In genomic region chr19:54532528-54532927, GRCh38 we compare ENCODE assay signal across 10 cellular contexts.
DNase-seq lines count a peak whose midpoint lies in the region; ATAC-seq lines count a peak whose summit lies in the region.
"Had no signal": no experiment of that assay in that cellular context is flagged by ENCODE, and none has a peak within 500 bp of the region (broad histone marks: within the 10 kb centered on the region; RNA-seq: fewer than 3 reads in every experiment).

No MANE protein-coding gene starts in this region.

- H3K27me3 Mint-ChIP-seq in activated naive CD4-positive, alpha-beta T cell treated with anti-CD3 and anti-CD28 coated beads, Interleukin-2, amount 10 ng/mL, durations not matched to agents 7 days and 5 days: peaks cover 69% of the 10 kb centered on the region
- peaks cover 2% of the 10 kb centered on the region for H3K27me3 Mint-ChIP-seq in T-helper 2 cell treated with Interferon-gamma antibody and Interleukin-4, amounts not matched to agents 5 μg/mL and 100 μg/mL, for 36 hours (ENCODE audit: low read depth)
- peaks cover 79% of the 10 kb centered on the region for H3K27me3 Mint-ChIP-seq in stimulated activated naive CD8-positive, alpha-beta T cell treated with anti-CD3 and anti-CD28 coated beads, Interleukin-15, amount 100 ng/mL, for 72 hours

- H3K4me1 Mint-ChIP-seq in activated naive CD4-positive, alpha-beta T cell treated with anti-CD3 and anti-CD28 coated beads, Interleukin-2, amount 10 ng/mL, durations not matched to agents 7 days and 5 days: peaks cover 45% of the 10 kb centered on the region
- peaks cover 37% of the 10 kb centered on the region for H3K4me1 Mint-ChIP-seq in T-helper 2 cell treated with Interferon-gamma antibody and Interleukin-4, amounts not matched to agents 5 μg/mL and 100 μg/mL, for 36 hours (ENCODE audit: low read depth)
- H3K4me1 Mint-ChIP-seq in stimulated activated naive CD8-positive, alpha-beta T cell treated with anti-CD3 and anti-CD28 coated beads, Interleukin-15, amount 100 ng/mL, for 72 hours: peaks cover 40% of the 10 kb centered on the region

- peak; percentile 48 for DNase-seq in activated naive CD4-positive, alpha-beta T cell treated with anti-CD3 and anti-CD28 coated beads, Interleukin-2, amount 10 ng/mL, durations not matched to agents 7 days and 5 days
- DNase-seq in activated naive CD4-positive, alpha-beta T cell (lab: John Stamatoyannopoulos, UW): no peak
- DNase-seq in T-helper 2 cell treated with Interferon-gamma antibody and Interleukin-4, amounts not matched to agents 5 μg/mL and 100 μg/mL, for 36 hours (ENCODE audit: low spot score): peak; percentile 20
- DNase-seq in stimulated activated naive CD8-positive, alpha-beta T cell treated with anti-CD3 and anti-CD28 coated beads, Interleukin-15, amount 100 ng/mL, for 72 hours: peak in 1 of 2 donors; percentile 19
- DNase-seq in glomerular visceral epithelial cell (ENCODE audit: extremely low spot score) (no peak), NCI-H1105 treated with DMSO at 0.1 percent for 48 hours (lab: John Stamatoyannopoulos, UW) (no peak), NCI-H1436 treated with DMSO at 0.1 percent for 48 hours (lab: John Stamatoyannopoulos, UW) (no peak)
- DNase-seq: NCI-H2171 treated with DMSO at 0.1 percent for 48 hours, occipital lobe had no signal

- peak overlapping the region; percentile 37 for H3K4me3 Mint-ChIP-seq in activated naive CD4-positive, alpha-beta T cell treated with anti-CD3 and anti-CD28 coated beads, Interleukin-2, amount 10 ng/mL, durations not matched to agents 7 days and 5 days
- peak overlapping the region; percentile 69 for H3K4me3 Mint-ChIP-seq in T-helper 2 cell treated with Interferon-gamma antibody and Interleukin-4, amounts not matched to agents 5 μg/mL and 100 μg/mL, for 36 hours
- H3K4me3 Mint-ChIP-seq in stimulated activated naive CD8-positive, alpha-beta T cell treated with anti-CD3 and anti-CD28 coated beads, Interleukin-15, amount 100 ng/mL, for 72 hours: peak overlapping the region; percentile 0 to 54

- H3K36me3 Mint-ChIP-seq in activated naive CD4-positive, alpha-beta T cell treated with anti-CD3 and anti-CD28 coated beads, Interleukin-2, amount 10 ng/mL, durations not matched to agents 7 days and 5 days: peaks cover 3% of the 10 kb centered on the region
- no peaks in the 10 kb centered on the region for H3K36me3 Mint-ChIP-seq in T-helper 2 cell treated with Interferon-gamma antibody and Interleukin-4, amounts not matched to agents 5 μg/mL and 100 μg/mL, for 36 hours (ENCODE audit: low read depth)

- peak; percentile 80 for ATAC-seq in HG02759 (IDR thresholded peaks at IDR 0.05; ENCODE audit: unreplicated experiment)
- ATAC-seq in stimulated activated naive CD8-positive, alpha-beta T cell treated with anti-CD3 and anti-CD28 coated beads, Interleukin-15, amount 100 ng/mL, for 72 hours: peak; percentile 95

- H3K27ac Mint-ChIP-seq in activated naive CD4-positive, alpha-beta T cell treated with anti-CD3 and anti-CD28 coated beads, Interleukin-2, amount 10 ng/mL, durations not matched to agents 7 days and 5 days: no peak overlapping the region
- H3K27ac Mint-ChIP-seq in T-helper 2 cell treated with Interferon-gamma antibody and Interleukin-4, amounts not matched to agents 5 μg/mL and 100 μg/mL, for 36 hours: peak overlapping the region; percentile 58
- H3K27ac Mint-ChIP-seq in stimulated activated naive CD8-positive, alpha-beta T cell treated with anti-CD3 and anti-CD28 coated beads, Interleukin-15, amount 100 ng/mL, for 72 hours: no peak overlapping the region

- peaks cover 4% of the 10 kb centered on the region for H3K9me3 Mint-ChIP-seq in activated naive CD4-positive, alpha-beta T cell treated with anti-CD3 and anti-CD28 coated beads, Interleukin-2, amount 10 ng/mL, durations not matched to agents 7 days and 5 days
- H3K9me3 Mint-ChIP-seq in T-helper 2 cell treated with Interferon-gamma antibody and Interleukin-4, amounts not matched to agents 5 μg/mL and 100 μg/mL, for 36 hours: no peaks in the 10 kb centered on the region
- no peaks in the 10 kb centered on the region for H3K9me3 Mint-ChIP-seq in stimulated activated naive CD8-positive, alpha-beta T cell treated with anti-CD3 and anti-CD28 coated beads, Interleukin-15, amount 100 ng/mL, for 72 hours

- CTCF ChIA-PET in activated naive CD4-positive, alpha-beta T cell treated with anti-CD3 and anti-CD28 coated beads, Interleukin-2, amount 10 ng/mL, durations not matched to agents 7 days and 5 days (lab: Charles Lee): no interaction called here

Comparison
In these comparisons a context has a peak if more than half of its experiments do, and no peak if none do; other contexts are left out.
1. DNase-seq: peak in activated naive CD4-positive, alpha-beta T cell treated with anti-CD3 and anti-CD28 coated beads, Interleukin-2, amount 10 ng/mL, durations not matched to agents 7 days and 5 days (single experiment) and T-helper 2 cell treated with Interferon-gamma antibody and Interleukin-4, amounts not matched to agents 5 μg/mL and 100 μg/mL, for 36 hours (single experiment); none in activated naive CD4-positive, alpha-beta T cell (0 of 4), glomerular visceral epithelial cell (single experiment), NCI-H1105 treated with DMSO at 0.1 percent for 48 hours (single experiment) and NCI-H1436 treated with DMSO at 0.1 percent for 48 hours (single experiment).
2. Peak in every context shown above with its lines, with median percentiles within 50 percentile points of each other: H3K4me3 Mint-ChIP-seq.